15 cellular contexts compared by ENCODE assay signal in the genomic region with DNA sequence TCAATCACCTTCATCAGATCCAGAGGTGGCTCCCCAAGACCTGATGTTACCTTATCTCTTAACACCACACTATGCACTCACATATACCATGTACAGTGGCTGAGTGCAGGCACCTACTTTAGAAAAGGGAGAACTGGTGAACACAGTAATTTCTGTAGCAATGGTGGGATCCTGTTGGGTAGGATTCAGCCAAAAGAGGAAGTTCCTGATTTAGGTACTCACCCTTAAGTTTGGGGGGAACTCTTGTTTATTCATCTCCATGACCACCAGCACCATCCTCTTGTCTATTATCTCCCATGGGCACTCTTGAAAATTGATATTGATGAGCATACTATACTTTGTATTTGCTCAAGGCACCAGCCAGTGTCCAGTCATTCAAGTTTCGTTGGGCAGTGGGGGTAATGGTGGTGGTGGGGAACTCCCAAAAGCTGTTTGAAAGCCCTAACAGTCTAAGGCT.
DNase-seq lines count a peak whose midpoint lies in the region; ATAC-seq and TF ChIP-seq lines count a peak whose summit lies in the region.
"Had no signal": no experiment of that assay in that cellular context is flagged by ENCODE, and none has a peak within 500 bp of the region (broad histone marks: within the 10 kb centered on the region; RNA-seq: fewer than 3 reads in every experiment).

No MANE protein-coding gene starts in this region.

- TF ChIP-seq CTCF in osteoblast (IDR thresholded peaks at IDR 0.05; ENCODE audit: extremely low read depth, low read depth, low read length) (no peak), testis (IDR thresholded peaks at IDR 0.05) (no peak)

- H4K20me1 ChIP-seq in osteoblast (ENCODE audit: insufficient read depth, low read length), result no peaks in the 10 kb centered on the region

- H3K4me2 ChIP-seq in osteoblast (ENCODE audit: insufficient read depth, low read length), result no peak overlapping the region

- DNase-seq in osteoblast (ENCODE audit: insufficient read length, low spot score, missing footprints) (no peak), RPMI8226 (no peak), glomerular visceral epithelial cell (ENCODE audit: extremely low spot score) (no peak), testis (no peak)
- DNase-seq: anterior cingulate cortex; CD4-positive, CD25-positive, alpha-beta regulatory T cell; effector CD4-positive, alpha-beta T cell; left ventricle myocardium superior; stimulated activated CD4-positive, alpha-beta T cell treated with anti-CD3 and anti-CD28 coated beads, Interleukin-4, amount 100 ng/mL, for 1 hour; substantia nigra had no signal

- H3K27ac ChIP-seq in osteoblast (ENCODE audit: low read depth, low read length) (no peak overlapping the region), testis (no peak overlapping the region)
- H3K27ac ChIP-seq: parathyroid adenoma had no signal

- ATAC-seq in GM18519 (IDR thresholded peaks at IDR 0.05; ENCODE audit: low FRiP score, unreplicated experiment) (peak; percentile 99), GM21390 (IDR thresholded peaks at IDR 0.05; ENCODE audit: unreplicated experiment) (peak; percentile 94), HG02970 (IDR thresholded peaks at IDR 0.05; ENCODE audit: low FRiP score, unreplicated experiment) (peak; percentile 80), HG03575 (IDR thresholded peaks at IDR 0.05; ENCODE audit: extremely low read depth, insufficient number of reproducible peaks, low FRiP score, unreplicated experiment) (peak; percentile 87)
- ATAC-seq: left ventricle myocardium superior had no signal

- WGBS in testis, 2 donors, result 86 to 94% methylated on average over 1 of the region's 1 CpG

- intact Hi-C loops in testis (cut with DNase I; ENCODE audit: low total_unique reads), result no loop called here

- no peaks in the 10 kb centered on the region for H3K79me2 ChIP-seq in osteoblast (ENCODE audit: insufficient read depth, low read length)
- H3K79me2 ChIP-seq: parathyroid adenoma had no signal

- H3K4me1 ChIP-seq in osteoblast (ENCODE audit: insufficient read depth, low read length), result no peaks in the 10 kb centered on the region
- no peaks in the 10 kb centered on the region for H3K4me1 ChIP-seq in testis
- H3K4me1 ChIP-seq: parathyroid adenoma had no signal

- no peaks in the 10 kb centered on the region for H3K36me3 ChIP-seq in osteoblast (ENCODE audit: insufficient read depth, low read length)
- no peaks in the 10 kb centered on the region for H3K36me3 ChIP-seq in testis (ENCODE audit: low read depth, missing control alignments)

- H3K4me3 ChIP-seq in osteoblast (ENCODE audit: insufficient read depth, low read length) (no peak overlapping the region), testis (no peak overlapping the region)

- no peak for TF ChIP-seq POLR2A in testis (IDR thresholded peaks at IDR 0.05)

- no peaks in the 10 kb centered on the region for H3K9me3 ChIP-seq in osteoblast (ENCODE audit: low read depth, low read length)
- H3K9me3 ChIP-seq in testis, result no peaks in the 10 kb centered on the region

- H2AFZ ChIP-seq in osteoblast (ENCODE audit: low read length), result no peak overlapping the region
- H2AFZ ChIP-seq: parathyroid adenoma had no signal

- H3K27me3 ChIP-seq in osteoblast (ENCODE audit: insufficient read depth, low read length) (no peaks in the 10 kb centered on the region), testis (no peaks in the 10 kb centered on the region)
